12 cellular contexts compared by ENCODE assay signal in genomic region chr9:93633492-93634221, GRCh38.
"Had no signal": no experiment of that assay in that cellular context is flagged by ENCODE, and none has a peak within 500 bp of the region (broad histone marks: within the 10 kb centered on the region; RNA-seq: fewer than 3 reads in every experiment).

No MANE protein-coding gene starts in this region.

- H3K4me1 Mint-ChIP-seq: activated CD4-positive, alpha-beta T cell treated with anti-CD3 and anti-CD28 coated beads, Interleukin-2, amount 10 ng/mL, durations not matched to agents 7 days and 5 days; activated naive CD8-positive, alpha-beta T cell treated with anti-CD3 and anti-CD28 coated beads for 36 hours; mesothelial cell of epicardium had no signal

- H3K27me3 Mint-ChIP-seq: activated CD4-positive, alpha-beta T cell treated with anti-CD3 and anti-CD28 coated beads, Interleukin-2, amount 10 ng/mL, durations not matched to agents 7 days and 5 days; activated naive CD8-positive, alpha-beta T cell treated with anti-CD3 and anti-CD28 coated beads for 36 hours; type B pancreatic cell had no signal

- H3K4me3 Mint-ChIP-seq: activated CD4-positive, alpha-beta T cell treated with anti-CD3 and anti-CD28 coated beads, Interleukin-2, amount 10 ng/mL, durations not matched to agents 7 days and 5 days; activated naive CD8-positive, alpha-beta T cell treated with anti-CD3 and anti-CD28 coated beads for 36 hours; mesothelial cell of epicardium; type B pancreatic cell had no signal

- ATAC-seq: foreskin keratinocyte had no signal

- H3K27me3 ChIP-seq: foreskin keratinocyte, suprapubic skin had no signal

- H3K27ac ChIP-seq: foreskin keratinocyte, suprapubic skin had no signal

- H3K4me3 ChIP-seq: suprapubic skin had no signal

- DNase-seq: activated CD4-positive, alpha-beta T cell treated with anti-CD3 and anti-CD28 coated beads, Interleukin-2, amount 10 ng/mL, durations not matched to agents 7 days and 5 days; activated CD4-positive, CD25-positive, alpha-beta regulatory T cell; activated gamma-delta T cell treated with Interleukin-2 at 50 U/mL for 16 hours; activated naive CD8-positive, alpha-beta T cell treated with anti-CD3 and anti-CD28 coated beads for 36 hours; aorta; foreskin keratinocyte; stimulated activated CD4-positive, alpha-beta T cell treated with anti-CD3 and anti-CD28 coated beads, Interleukin-1b, Interleukin-23, amount 100 ng/mL, for 48 hours; stimulated activated naive CD4-positive, alpha-beta T cell; T-helper 2 cell had no signal

- H3K27ac Mint-ChIP-seq: activated CD4-positive, alpha-beta T cell treated with anti-CD3 and anti-CD28 coated beads, Interleukin-2, amount 10 ng/mL, durations not matched to agents 7 days and 5 days; activated naive CD8-positive, alpha-beta T cell treated with anti-CD3 and anti-CD28 coated beads for 36 hours; mesothelial cell of epicardium; type B pancreatic cell had no signal

- H3K4me1 ChIP-seq: foreskin keratinocyte, suprapubic skin had no signal
